In genomic region chr1:94819584-94819944, GRCh38 we compare ENCODE assay signal across 1 cellular context.
TF ChIP-seq lines count a peak whose summit lies in the region.

No MANE protein-coding gene starts in this region.

TF ChIP-seq in GM23338, 12 proteins besides CTCF, POLR2A, EP300 and RAD21 (continued from another document):
- TF ChIP-seq POLR2AphosphoS5 (IDR thresholded peaks at IDR 0.05; ENCODE audit: low read depth): no peak
- TF ChIP-seq ZNF331 (CRISPR knock-in tag; IDR thresholded peaks at IDR 0.05; ENCODE audit: low read depth): no peak
- TF ChIP-seq ETS1 (IDR thresholded peaks at IDR 0.05): no peak
- no peak for TF ChIP-seq REST (IDR thresholded peaks at IDR 0.05; ENCODE audit: unreplicated experiment)
TF ChIP-seq in GM23338: peak in this region for 0.
